In genomic region chr7:104231054-104232046, GRCh38 we compare ENCODE assay signal across 8 cellular contexts. TPM values are rescaled to one million over a fixed set of nuclear protein-coding genes. Genes with fewer than 3 reads are reported as not detected.
A peak's percentile ranks its signal among the peaks of the same experiment; 100 is the strongest.
DNase-seq lines count a peak whose midpoint lies in the region; ATAC-seq, FAIRE-seq and TF ChIP-seq lines count a peak whose summit lies in the region.

No MANE protein-coding gene starts in this region.

- peak; percentile 88 for FAIRE-seq in HepG2 (lab: Jason Lieb, UNC)

- 18% methylated on average over 27 of the region's 29 CpGs for WGBS in HepG2 (ENCODE audit: low lambda C conversion rate)

- H3K79me2 ChIP-seq in HepG2 (ENCODE audit: insufficient read depth, low read length): no peaks in the 10 kb centered on the region

- no TSS peak for BruUV-seq in HepG2 (replicated peaks; lab: Mats Ljungman, UMichigan)

- TF ChIP-seq CTCF in WERI-Rb-1 (IDR thresholded peaks at IDR 0.05; ENCODE audit: low read depth, low read length) (peak; percentile 88), choroid plexus epithelial cell (conservative IDR thresholded peaks at IDR 0.05; ENCODE audit: low read depth, low read length) (peak; percentile 91), HepG2 (CRISPR knock-in tag; IDR thresholded peaks at IDR 0.05) (peak; percentile 89)

- DNase-seq in Ammon's horn (ENCODE audit: low spot score) (peak; percentile 83), NCI-H2029 treated with DMSO at 0.1 percent for 48 hours (lab: John Stamatoyannopoulos, UW) (peak; percentile 14), WERI-Rb-1 (peak; percentile 57), choroid plexus epithelial cell (ENCODE audit: low read depth) (peak; percentile 76), HepG2 (ENCODE audit: low spot score) (peak; percentile 47)
- peak; percentile 9 for DNase-seq in stimulated activated naive CD4-positive, alpha-beta T cell treated with Interleukin-2 at 50 U/mL for 16 hours (lab: John Stamatoyannopoulos, UW)

- H2AFZ ChIP-seq in HepG2 (ENCODE audit: low read length): no peak overlapping the region

- no peaks in the 10 kb centered on the region for H3K27me3 ChIP-seq in WERI-Rb-1 (ENCODE audit: insufficient read depth, low read depth, severe bottlenecking)
- no peaks in the 10 kb centered on the region for H3K27me3 ChIP-seq in HepG2 (ENCODE audit: control insufficient read depth in 1 of 2, insufficient read depth in 2 of 2, low read length in 2 of 2)

- CTCF ChIA-PET in HepG2 (lab: Yijun Ruan, JAX; ENCODE audit: low intra/inter-chr PET ratio, low total read pairs): interaction anchor here (1.3 to 1.4 kb wide), 3 partner anchors 21 to 617 kb away, joined by 4 to 8 read pairs (median 5); no protein-coding TSS in a partner anchor

- in situ Hi-C loops in HepG2 (cut with HindIII; ENCODE audit: extremely low pct_ligation_motif_present, low pct_unique_long_range_greater_than_20kb): loop anchor here (10.0 kb wide), 1 partner anchor 613 kb away; no protein-coding TSS in a partner anchor

- no peaks in the 10 kb centered on the region for H3K4me1 ChIP-seq in HepG2 (ENCODE audit: insufficient read depth, low read length)

- H3K4me3 ChIP-seq in WERI-Rb-1 (ENCODE audit: low read depth, low read length) (no peak overlapping the region), choroid plexus epithelial cell (ENCODE audit: low read depth, low read length) (no peak overlapping the region), HepG2 (replicated peaks in 1 of 3; ENCODE audit: insufficient read depth in 1 of 3, low read depth in 2 of 3, low read length in 3 of 3) (no peak overlapping the region)

- TF ChIP-seq EP300 in HepG2 (IDR thresholded peaks at IDR 0.05; ENCODE audit: low read depth in 2 of 2, low read length in 2 of 2): no peak
- no peak for TF ChIP-seq EP300 in HepG2 (CRISPR knock-in tag; IDR thresholded peaks at IDR 0.05; ENCODE audit: borderline replicate concordance)

- no peak overlapping the region for H3K9ac ChIP-seq in HepG2 (ENCODE audit: insufficient read depth, low read depth, low read length)

- H3K9me3 ChIP-seq in WERI-Rb-1 (ENCODE audit: severe bottlenecking): no peaks in the 10 kb centered on the region
- no peaks in the 10 kb centered on the region for H3K9me3 ChIP-seq in HepG2 (ENCODE audit: low read length)

- intact Hi-C loops in HepG2 (cut with micrococcal nuclease; ENCODE audit: unreplicated experiment): loop anchor here (1.0 to 5.0 kb wide), 4 partner anchors 21 to 686 kb away; no protein-coding TSS in a partner anchor

- no peak overlapping the region for H3K4me2 ChIP-seq in HepG2 (ENCODE audit: low read depth, low read length)

- POLR2A ChIA-PET in HepG2 (lab: Yijun Ruan, JAX): no interaction called here

- TF ChIP-seq RAD21 in HepG2 (CRISPR knock-in tag; IDR thresholded peaks at IDR 0.05): peak; percentile 61

- no peak for TF ChIP-seq POLR2A in HepG2 (IDR thresholded peaks at IDR 0.05; ENCODE audit: insufficient read depth in 1 of 2, low read depth in 2 of 2, low read length in 2 of 2)

- ATAC-seq in GM18517 (IDR thresholded peaks at IDR 0.05; ENCODE audit: unreplicated experiment) (peak; percentile 86), HG02981 (IDR thresholded peaks at IDR 0.05; ENCODE audit: unreplicated experiment) (peak; percentile 94), HepG2 (peak; percentile 98)

- no peaks in the 10 kb centered on the region for H3K36me3 ChIP-seq in WERI-Rb-1
- H3K36me3 ChIP-seq in HepG2 (replicated peaks in 1 of 2; ENCODE audit: control insufficient read depth in 1 of 2, insufficient read depth in 2 of 2, low read length in 2 of 2): no peaks in the 10 kb centered on the region

- no peaks in the 10 kb centered on the region for H4K20me1 ChIP-seq in HepG2 (ENCODE audit: insufficient read depth, low read length)

- no peak overlapping the region for H3K27ac ChIP-seq in WERI-Rb-1
- no peak overlapping the region for H3K27ac ChIP-seq in HepG2 (ENCODE audit: extremely low read length, insufficient read depth, low read length)

TF ChIP-seq in HepG2, 621 proteins besides CTCF, POLR2A, EP300 and RAD21 (continues in another document):
- TF ChIP-seq ZNF598 (CRISPR knock-in tag; IDR thresholded peaks at IDR 0.05; ENCODE audit: borderline replicate concordance) (0 out of 2 replicates have a peak, but pooled peaks have one; percentile 27), ZNF784 (CRISPR knock-in tag; IDR thresholded peaks at IDR 0.05; ENCODE audit: borderline replicate concordance) (no peak), SMC3 (IDR thresholded peaks at IDR 0.05; ENCODE audit: low read length) (peak; percentile 73), STAG1 (CRISPR knock-in tag; IDR thresholded peaks at IDR 0.05) (peak; percentile 78), ZNF761 (CRISPR knock-in tag; conservative IDR thresholded peaks at IDR 0.05) (no peak)
- TF ChIP-seq, protein P1, sequence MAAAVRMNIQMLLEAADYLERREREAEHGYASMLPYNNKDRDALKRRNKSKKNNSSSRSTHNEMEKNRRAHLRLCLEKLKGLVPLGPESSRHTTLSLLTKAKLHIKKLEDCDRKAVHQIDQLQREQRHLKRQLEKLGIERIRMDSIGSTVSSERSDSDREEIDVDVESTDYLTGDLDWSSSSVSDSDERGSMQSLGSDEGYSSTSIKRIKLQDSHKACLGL (CRISPR knock-in tag; IDR thresholded peaks at IDR 0.05): no peak
- TF ChIP-seq, protein P2, sequence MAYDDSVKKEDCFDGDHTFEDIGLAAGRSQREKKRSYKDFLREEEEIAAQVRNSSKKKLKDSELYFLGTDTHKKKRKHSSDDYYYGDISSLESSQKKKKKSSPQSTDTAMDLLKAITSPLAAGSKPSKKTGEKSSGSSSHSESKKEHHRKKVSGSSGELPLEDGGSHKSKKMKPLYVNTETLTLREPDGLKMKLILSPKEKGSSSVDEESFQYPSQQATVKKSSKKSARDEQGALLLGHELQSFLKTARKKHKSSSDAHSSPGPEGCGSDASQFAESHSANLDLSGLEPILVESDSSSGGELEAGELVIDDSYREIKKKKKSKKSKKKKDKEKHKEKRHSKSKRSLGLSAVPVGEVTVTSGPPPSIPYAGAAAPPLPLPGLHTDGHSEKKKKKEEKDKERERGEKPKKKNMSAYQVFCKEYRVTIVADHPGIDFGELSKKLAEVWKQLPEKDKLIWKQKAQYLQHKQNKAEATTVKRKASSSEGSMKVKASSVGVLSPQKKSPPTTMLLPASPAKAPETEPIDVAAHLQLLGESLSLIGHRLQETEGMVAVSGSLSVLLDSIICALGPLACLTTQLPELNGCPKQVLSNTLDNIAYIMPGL (CRISPR knock-in tag; IDR thresholded peaks at IDR 0.05; ENCODE audit: borderline replicate concordance in 1 of 2, low read depth in 1 of 2): 0 out of 4 replicates have a peak, but pooled peaks of 1 of the 2 experiments have one; percentile 15
- TF ChIP-seq, protein P3, sequence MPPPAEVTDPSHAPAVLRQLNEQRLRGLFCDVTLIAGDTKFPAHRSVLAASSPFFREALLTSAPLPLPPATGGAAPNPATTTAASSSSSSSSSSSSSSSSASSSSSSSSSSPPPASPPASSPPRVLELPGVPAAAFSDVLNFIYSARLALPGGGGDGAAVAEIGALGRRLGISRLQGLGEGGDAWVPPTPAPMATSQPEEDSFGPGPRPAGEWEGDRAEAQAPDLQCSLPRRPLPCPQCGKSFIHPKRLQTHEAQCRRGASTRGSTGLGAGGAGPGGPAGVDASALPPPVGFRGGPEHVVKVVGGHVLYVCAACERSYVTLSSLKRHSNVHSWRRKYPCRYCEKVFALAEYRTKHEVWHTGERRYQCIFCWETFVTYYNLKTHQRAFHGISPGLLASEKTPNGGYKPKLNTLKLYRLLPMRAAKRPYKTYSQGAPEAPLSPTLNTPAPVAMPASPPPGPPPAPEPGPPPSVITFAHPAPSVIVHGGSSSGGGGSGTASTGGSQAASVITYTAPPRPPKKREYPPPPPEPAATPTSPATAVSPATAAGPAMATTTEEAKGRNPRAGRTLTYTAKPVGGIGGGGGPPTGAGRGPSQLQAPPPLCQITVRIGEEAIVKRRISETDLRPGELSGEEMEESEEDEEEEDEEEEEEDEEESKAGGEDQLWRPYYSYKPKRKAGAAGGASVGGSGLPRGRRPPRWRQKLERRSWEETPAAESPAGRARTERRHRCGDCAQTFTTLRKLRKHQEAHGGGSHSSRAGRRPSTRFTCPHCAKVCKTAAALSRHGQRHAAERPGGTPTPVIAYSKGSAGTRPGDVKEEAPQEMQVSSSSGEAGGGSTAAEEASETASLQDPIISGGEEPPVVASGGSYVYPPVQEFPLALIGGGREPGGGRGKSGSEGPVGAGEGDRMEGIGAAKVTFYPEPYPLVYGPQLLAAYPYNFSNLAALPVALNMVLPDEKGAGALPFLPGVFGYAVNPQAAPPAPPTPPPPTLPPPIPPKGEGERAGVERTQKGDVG (CRISPR knock-in tag; IDR thresholded peaks at IDR 0.05; ENCODE audit: borderline replicate concordance): no peak

RNA-seq across cellular contexts. Expression of gene ORC5, which starts 23.5 kb away (rescaled TPM):
- total RNA-seq in HepG2 (2016; rRNA removed; fragmentation: Illumina TruSeq; extraction: Trizol): 18.6 and 18.8 TPM in 2 replicates
- 7.2 and 8.0 TPM in 2 replicates for total RNA-seq in HepG2 (2016; cell fraction: cytosol; rRNA removed; fragmentation: Illumina TruSeq; extraction: Trizol; ENCODE audit: low read depth)
- 18.7 and 19.4 TPM in 2 replicates for total RNA-seq in HepG2 (2016; cell fraction: insoluble cytoplasmic fraction; rRNA removed; fragmentation: Illumina TruSeq; extraction: Trizol)
- 6.4 and 7.0 TPM in 2 replicates for total RNA-seq in HepG2 (2016; cell fraction: membrane; rRNA removed; fragmentation: Illumina TruSeq; extraction: Trizol)
- total RNA-seq in HepG2 (2016; cell fraction: nucleus; rRNA removed; fragmentation: Illumina TruSeq; extraction: Trizol): 28.4 and 33.0 TPM in 2 replicates
- 3.1 and 4.8 TPM in 2 replicates for polyA plus RNA-seq in HepG2 (2011; rRNA removed)
- polyA plus RNA-seq in HepG2 (2011; cell fraction: cytosol; rRNA removed): 2.1 and 3.1 TPM in 2 replicates
- polyA plus RNA-seq in HepG2 (2011; cell fraction: nucleus; rRNA removed): 3.6 and 5.6 TPM in 2 replicates
- polyA plus RNA-seq in HepG2 (2012): 10.9 and 11.1 TPM in 2 replicates
- polyA plus RNA-seq in HepG2 (2016; cell fraction: cytosol; fragmentation: Illumina TruSeq; extraction: Trizol; ENCODE audit: low read depth): 2.5 and 2.9 TPM in 2 replicates
- polyA plus RNA-seq in HepG2 (2016; cell fraction: insoluble cytoplasmic fraction; fragmentation: Illumina TruSeq; extraction: Trizol; ENCODE audit: low read depth): 17.4 and 19.1 TPM in 2 replicates
- polyA plus RNA-seq in HepG2 (2016; cell fraction: membrane; fragmentation: Illumina TruSeq; extraction: Trizol; ENCODE audit: low read depth): 3.0 and 3.4 TPM in 2 replicates
- polyA plus RNA-seq in HepG2 (2016; cell fraction: nucleus; fragmentation: Illumina TruSeq; extraction: Trizol; ENCODE audit: insufficient read depth, low read depth): 20.0 and 22.1 TPM in 2 replicates
- polyA minus RNA-seq in HepG2 (2011; rRNA and poly(A)+ RNA removed; ENCODE audit: low replicate concordance): 16.6 and 48.2 TPM in 2 replicates
- 4.1 and 4.8 TPM in 2 replicates for polyA minus RNA-seq in HepG2 (2011; cell fraction: cytosol; rRNA and poly(A)+ RNA removed)
- polyA minus RNA-seq in HepG2 (2011; cell fraction: nucleus; rRNA and poly(A)+ RNA removed): 26.6 and 34.5 TPM in 2 replicates

Comparison
In these comparisons a context has a peak if more than half of its experiments do, and no peak if none do; other contexts are left out.
1. DNase-seq: peak in every context shown above with its lines; median percentile 83 in Ammon's horn; 76 in choroid plexus epithelial cell; 57 in WERI-Rb-1; 47 in HepG2; 14 in NCI-H2029 treated with DMSO at 0.1 percent for 48 hours; 9 in stimulated activated naive CD4-positive, alpha-beta T cell treated with Interleukin-2 at 50 U/mL for 16 hours.